Comparison of ENCODE assay signal across 1 cellular context in the genomic region with DNA sequence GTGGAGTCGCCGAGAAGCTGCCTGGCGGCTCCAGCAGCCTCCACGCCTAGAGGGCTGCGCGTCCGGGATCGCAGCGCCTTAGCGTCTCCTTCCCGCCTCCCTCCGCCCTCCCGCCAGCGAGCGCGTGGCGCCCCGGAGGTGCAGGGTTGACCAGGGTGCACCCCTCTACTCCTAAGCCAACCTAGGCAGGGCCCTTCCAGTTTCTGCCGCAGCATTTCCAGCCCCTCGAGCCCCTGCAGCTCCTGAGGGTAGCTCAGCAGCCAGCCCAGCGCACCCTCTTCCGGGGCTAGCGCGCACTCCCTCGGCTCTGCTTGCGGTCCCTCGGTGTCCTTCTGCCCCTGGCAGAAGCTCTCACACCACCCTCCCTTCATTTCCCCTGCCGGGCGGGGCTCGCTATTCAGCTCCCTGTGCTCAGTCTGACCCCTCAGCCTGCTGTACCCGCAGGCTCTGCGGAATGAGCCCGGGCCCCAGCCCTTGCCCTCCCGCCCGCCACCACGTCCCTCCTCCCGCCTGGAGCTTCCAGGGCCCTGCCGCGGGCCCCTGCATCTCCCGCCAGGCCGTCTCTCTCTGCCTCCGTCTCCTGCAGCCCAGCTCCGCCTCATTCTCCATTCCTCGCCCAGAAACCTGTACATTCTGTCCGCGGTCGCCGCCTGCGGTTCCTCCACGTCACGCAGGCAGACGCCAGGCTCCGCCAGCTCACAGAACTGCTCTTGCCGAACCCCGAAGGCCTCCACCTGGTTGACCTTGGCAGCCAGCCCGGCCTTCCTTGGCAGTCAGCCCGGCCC.
TF ChIP-seq lines count a peak whose summit lies in the region.

No MANE protein-coding gene starts in this region.

TF ChIP-seq in HepG2, 621 proteins besides CTCF, POLR2A, EP300 and RAD21 (continued from another document and continues in another):
- TF ChIP-seq, protein P1, sequence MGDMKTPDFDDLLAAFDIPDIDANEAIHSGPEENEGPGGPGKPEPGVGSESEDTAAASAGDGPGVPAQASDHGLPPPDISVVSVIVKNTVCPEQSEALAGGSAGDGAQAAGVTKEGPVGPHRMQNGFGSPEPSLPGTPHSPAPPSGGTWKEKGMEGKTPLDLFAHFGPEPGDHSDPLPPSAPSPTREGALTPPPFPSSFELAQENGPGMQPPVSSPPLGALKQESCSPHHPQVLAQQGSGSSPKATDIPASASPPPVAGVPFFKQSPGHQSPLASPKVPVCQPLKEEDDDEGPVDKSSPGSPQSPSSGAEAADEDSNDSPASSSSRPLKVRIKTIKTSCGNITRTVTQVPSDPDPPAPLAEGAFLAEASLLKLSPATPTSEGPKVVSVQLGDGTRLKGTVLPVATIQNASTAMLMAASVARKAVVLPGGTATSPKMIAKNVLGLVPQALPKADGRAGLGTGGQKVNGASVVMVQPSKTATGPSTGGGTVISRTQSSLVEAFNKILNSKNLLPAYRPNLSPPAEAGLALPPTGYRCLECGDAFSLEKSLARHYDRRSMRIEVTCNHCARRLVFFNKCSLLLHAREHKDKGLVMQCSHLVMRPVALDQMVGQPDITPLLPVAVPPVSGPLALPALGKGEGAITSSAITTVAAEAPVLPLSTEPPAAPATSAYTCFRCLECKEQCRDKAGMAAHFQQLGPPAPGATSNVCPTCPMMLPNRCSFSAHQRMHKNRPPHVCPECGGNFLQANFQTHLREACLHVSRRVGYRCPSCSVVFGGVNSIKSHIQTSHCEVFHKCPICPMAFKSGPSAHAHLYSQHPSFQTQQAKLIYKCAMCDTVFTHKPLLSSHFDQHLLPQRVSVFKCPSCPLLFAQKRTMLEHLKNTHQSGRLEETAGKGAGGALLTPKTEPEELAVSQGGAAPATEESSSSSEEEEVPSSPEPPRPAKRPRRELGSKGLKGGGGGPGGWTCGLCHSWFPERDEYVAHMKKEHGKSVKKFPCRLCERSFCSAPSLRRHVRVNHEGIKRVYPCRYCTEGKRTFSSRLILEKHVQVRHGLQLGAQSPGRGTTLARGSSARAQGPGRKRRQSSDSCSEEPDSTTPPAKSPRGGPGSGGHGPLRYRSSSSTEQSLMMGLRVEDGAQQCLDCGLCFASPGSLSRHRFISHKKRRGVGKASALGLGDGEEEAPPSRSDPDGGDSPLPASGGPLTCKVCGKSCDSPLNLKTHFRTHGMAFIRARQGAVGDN (CRISPR knock-in tag; IDR thresholded peaks at IDR 0.05), result peak; percentile 51
- TF ChIP-seq TAF15 (IDR thresholded peaks at IDR 0.05; ENCODE audit: low read depth, low read length, poor library complexity, severe bottlenecking), result no peak
- no peak for TF ChIP-seq MAZ (IDR thresholded peaks at IDR 0.05; ENCODE audit: borderline replicate concordance, low read depth, low read length)
- no peak for TF ChIP-seq MAZ (CRISPR knock-in tag; IDR thresholded peaks at IDR 0.05; ENCODE audit: low read depth)
- no peak for TF ChIP-seq SAP130 (CRISPR knock-in tag; IDR thresholded peaks at IDR 0.05; ENCODE audit: low read depth)
- no peak for TF ChIP-seq ZNF607 (CRISPR knock-in tag; IDR thresholded peaks at IDR 0.05; ENCODE audit: borderline replicate concordance)
- TF ChIP-seq FOXC1 (CRISPR knock-in tag; IDR thresholded peaks at IDR 0.05; ENCODE audit: borderline replicate concordance), result no peak
- no peak for TF ChIP-seq DNMT3B (CRISPR knock-in tag; conservative IDR thresholded peaks at IDR 0.05)
- 0 out of 2 replicates have a peak, but pooled peaks have one; percentile 17 for TF ChIP-seq ZBTB7B (CRISPR knock-in tag; IDR thresholded peaks at IDR 0.05)
- TF ChIP-seq POLR2G (IDR thresholded peaks at IDR 0.05; ENCODE audit: low read depth, low read length), result no peak
- no peak; the same call in 1 of the 2 replicates for TF ChIP-seq MTF2 (CRISPR knock-in tag; IDR thresholded peaks at IDR 0.05; ENCODE audit: borderline replicate concordance)
- 0 out of 2 replicates have a peak, but pooled peaks have one; percentile 19 for TF ChIP-seq HES4 (CRISPR knock-in tag; IDR thresholded peaks at IDR 0.05; ENCODE audit: borderline replicate concordance)
- TF ChIP-seq, protein P2, sequence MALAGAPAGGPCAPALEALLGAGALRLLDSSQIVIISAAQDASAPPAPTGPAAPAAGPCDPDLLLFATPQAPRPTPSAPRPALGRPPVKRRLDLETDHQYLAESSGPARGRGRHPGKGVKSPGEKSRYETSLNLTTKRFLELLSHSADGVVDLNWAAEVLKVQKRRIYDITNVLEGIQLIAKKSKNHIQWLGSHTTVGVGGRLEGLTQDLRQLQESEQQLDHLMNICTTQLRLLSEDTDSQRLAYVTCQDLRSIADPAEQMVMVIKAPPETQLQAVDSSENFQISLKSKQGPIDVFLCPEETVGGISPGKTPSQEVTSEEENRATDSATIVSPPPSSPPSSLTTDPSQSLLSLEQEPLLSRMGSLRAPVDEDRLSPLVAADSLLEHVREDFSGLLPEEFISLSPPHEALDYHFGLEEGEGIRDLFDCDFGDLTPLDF (CRISPR knock-in tag; IDR thresholded peaks at IDR 0.05), result no peak
- no peak for TF ChIP-seq ZNF430 (CRISPR knock-in tag; IDR thresholded peaks at IDR 0.05)
- no peak for TF ChIP-seq ZFAT (CRISPR knock-in tag; conservative IDR thresholded peaks at IDR 0.05)
- TF ChIP-seq, protein P3, sequence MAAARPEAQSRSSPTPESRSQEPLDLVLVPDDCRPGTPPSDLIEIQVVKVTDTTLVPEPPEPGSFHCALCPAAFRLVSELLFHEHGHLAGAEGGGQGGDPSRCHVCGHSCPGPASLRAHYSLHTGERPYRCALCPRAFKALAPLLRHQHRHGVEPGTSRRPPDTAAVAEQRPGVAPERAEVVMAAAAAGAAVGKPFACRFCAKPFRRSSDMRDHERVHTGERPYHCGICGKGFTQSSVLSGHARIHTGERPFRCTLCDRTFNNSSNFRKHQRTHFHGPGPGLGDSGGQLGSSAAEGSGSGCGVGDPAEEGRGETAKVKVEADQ (CRISPR knock-in tag; IDR thresholded peaks at IDR 0.05; ENCODE audit: borderline replicate concordance), result no peak
- TF ChIP-seq KLF9 (CRISPR knock-in tag; IDR thresholded peaks at IDR 0.05; ENCODE audit: low read depth), result no peak
- no peak for TF ChIP-seq ZNF557 (CRISPR knock-in tag; IDR thresholded peaks at IDR 0.05)
- no peak for TF ChIP-seq ETV5 (CRISPR knock-in tag; IDR thresholded peaks at IDR 0.05; ENCODE audit: borderline replicate concordance)
- TF ChIP-seq, protein P4, sequence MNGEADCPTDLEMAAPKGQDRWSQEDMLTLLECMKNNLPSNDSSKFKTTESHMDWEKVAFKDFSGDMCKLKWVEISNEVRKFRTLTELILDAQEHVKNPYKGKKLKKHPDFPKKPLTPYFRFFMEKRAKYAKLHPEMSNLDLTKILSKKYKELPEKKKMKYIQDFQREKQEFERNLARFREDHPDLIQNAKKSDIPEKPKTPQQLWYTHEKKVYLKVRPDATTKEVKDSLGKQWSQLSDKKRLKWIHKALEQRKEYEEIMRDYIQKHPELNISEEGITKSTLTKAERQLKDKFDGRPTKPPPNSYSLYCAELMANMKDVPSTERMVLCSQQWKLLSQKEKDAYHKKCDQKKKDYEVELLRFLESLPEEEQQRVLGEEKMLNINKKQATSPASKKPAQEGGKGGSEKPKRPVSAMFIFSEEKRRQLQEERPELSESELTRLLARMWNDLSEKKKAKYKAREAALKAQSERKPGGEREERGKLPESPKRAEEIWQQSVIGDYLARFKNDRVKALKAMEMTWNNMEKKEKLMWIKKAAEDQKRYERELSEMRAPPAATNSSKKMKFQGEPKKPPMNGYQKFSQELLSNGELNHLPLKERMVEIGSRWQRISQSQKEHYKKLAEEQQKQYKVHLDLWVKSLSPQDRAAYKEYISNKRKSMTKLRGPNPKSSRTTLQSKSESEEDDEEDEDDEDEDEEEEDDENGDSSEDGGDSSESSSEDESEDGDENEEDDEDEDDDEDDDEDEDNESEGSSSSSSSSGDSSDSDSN (CRISPR knock-in tag; IDR thresholded peaks at IDR 0.05), result peak; percentile 56
- TF ChIP-seq, protein P5, sequence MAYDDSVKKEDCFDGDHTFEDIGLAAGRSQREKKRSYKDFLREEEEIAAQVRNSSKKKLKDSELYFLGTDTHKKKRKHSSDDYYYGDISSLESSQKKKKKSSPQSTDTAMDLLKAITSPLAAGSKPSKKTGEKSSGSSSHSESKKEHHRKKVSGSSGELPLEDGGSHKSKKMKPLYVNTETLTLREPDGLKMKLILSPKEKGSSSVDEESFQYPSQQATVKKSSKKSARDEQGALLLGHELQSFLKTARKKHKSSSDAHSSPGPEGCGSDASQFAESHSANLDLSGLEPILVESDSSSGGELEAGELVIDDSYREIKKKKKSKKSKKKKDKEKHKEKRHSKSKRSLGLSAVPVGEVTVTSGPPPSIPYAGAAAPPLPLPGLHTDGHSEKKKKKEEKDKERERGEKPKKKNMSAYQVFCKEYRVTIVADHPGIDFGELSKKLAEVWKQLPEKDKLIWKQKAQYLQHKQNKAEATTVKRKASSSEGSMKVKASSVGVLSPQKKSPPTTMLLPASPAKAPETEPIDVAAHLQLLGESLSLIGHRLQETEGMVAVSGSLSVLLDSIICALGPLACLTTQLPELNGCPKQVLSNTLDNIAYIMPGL (CRISPR knock-in tag; IDR thresholded peaks at IDR 0.05; ENCODE audit: borderline replicate concordance in 1 of 2, low read depth in 1 of 2), result no peak
- no peak for TF ChIP-seq CBX2 (IDR thresholded peaks at IDR 0.05; ENCODE audit: low read depth, low read length)
- 0 out of 2 replicates have a peak, but pooled peaks have one; percentile 46 for TF ChIP-seq CBX2 (CRISPR knock-in tag; IDR thresholded peaks at IDR 0.05; ENCODE audit: low read depth)
- 0 out of 2 replicates have a peak, but pooled peaks have one; percentile 14 for TF ChIP-seq HOXA3 (CRISPR knock-in tag; IDR thresholded peaks at IDR 0.05)
- TF ChIP-seq ZNF121 (CRISPR knock-in tag; IDR thresholded peaks at IDR 0.05), result no peak
- TF ChIP-seq, protein P6, sequence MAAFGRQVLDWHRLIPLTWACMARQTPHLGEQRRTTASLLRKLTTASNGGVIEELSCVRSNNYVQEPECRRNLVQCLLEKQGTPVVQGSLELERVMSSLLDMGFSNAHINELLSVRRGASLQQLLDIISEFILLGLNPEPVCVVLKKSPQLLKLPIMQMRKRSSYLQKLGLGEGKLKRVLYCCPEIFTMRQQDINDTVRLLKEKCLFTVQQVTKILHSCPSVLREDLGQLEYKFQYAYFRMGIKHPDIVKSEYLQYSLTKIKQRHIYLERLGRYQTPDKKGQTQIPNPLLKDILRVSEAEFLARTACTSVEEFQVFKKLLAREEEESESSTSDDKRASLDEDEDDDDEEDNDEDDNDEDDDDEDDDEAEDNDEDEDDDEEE (CRISPR knock-in tag; IDR thresholded peaks at IDR 0.05), result no peak
- no peak for TF ChIP-seq ZNF30 (CRISPR knock-in tag; IDR thresholded peaks at IDR 0.05)
- TF ChIP-seq, protein P7, sequence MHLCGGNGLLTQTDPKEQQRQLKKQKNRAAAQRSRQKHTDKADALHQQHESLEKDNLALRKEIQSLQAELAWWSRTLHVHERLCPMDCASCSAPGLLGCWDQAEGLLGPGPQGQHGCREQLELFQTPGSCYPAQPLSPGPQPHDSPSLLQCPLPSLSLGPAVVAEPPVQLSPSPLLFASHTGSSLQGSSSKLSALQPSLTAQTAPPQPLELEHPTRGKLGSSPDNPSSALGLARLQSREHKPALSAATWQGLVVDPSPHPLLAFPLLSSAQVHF (CRISPR knock-in tag; IDR thresholded peaks at IDR 0.05), result no peak
- TF ChIP-seq, protein P8, sequence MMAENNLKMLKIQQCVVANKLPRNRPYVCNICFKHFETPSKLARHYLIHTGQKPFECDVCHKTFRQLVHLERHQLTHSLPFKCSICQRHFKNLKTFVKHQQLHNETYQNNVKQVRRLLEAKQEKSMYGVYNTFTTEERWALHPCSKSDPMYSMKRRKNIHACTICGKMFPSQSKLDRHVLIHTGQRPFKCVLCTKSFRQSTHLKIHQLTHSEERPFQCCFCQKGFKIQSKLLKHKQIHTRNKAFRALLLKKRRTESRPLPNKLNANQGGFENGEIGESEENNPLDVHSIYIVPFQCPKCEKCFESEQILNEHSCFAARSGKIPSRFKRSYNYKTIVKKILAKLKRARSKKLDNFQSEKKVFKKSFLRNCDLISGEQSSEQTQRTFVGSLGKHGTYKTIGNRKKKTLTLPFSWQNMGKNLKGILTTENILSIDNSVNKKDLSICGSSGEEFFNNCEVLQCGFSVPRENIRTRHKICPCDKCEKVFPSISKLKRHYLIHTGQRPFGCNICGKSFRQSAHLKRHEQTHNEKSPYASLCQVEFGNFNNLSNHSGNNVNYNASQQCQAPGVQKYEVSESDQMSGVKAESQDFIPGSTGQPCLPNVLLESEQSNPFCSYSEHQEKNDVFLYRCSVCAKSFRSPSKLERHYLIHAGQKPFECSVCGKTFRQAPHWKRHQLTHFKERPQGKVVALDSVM (CRISPR knock-in tag; IDR thresholded peaks at IDR 0.05), result peak; percentile 19; the same call in 1 of the 2 replicates
- TF ChIP-seq ISX (CRISPR knock-in tag; conservative IDR thresholded peaks at IDR 0.05), result no peak
- no peak for TF ChIP-seq ZNF569 (CRISPR knock-in tag; IDR thresholded peaks at IDR 0.05; ENCODE audit: borderline replicate concordance)
- TF ChIP-seq ZSCAN12 (CRISPR knock-in tag; IDR thresholded peaks at IDR 0.05), result no peak
- TF ChIP-seq YY1 (IDR thresholded peaks at IDR 0.05; ENCODE audit: insufficient read depth, insufficient replicate concordance, low read depth, low read length), result no peak
- TF ChIP-seq, protein P9, sequence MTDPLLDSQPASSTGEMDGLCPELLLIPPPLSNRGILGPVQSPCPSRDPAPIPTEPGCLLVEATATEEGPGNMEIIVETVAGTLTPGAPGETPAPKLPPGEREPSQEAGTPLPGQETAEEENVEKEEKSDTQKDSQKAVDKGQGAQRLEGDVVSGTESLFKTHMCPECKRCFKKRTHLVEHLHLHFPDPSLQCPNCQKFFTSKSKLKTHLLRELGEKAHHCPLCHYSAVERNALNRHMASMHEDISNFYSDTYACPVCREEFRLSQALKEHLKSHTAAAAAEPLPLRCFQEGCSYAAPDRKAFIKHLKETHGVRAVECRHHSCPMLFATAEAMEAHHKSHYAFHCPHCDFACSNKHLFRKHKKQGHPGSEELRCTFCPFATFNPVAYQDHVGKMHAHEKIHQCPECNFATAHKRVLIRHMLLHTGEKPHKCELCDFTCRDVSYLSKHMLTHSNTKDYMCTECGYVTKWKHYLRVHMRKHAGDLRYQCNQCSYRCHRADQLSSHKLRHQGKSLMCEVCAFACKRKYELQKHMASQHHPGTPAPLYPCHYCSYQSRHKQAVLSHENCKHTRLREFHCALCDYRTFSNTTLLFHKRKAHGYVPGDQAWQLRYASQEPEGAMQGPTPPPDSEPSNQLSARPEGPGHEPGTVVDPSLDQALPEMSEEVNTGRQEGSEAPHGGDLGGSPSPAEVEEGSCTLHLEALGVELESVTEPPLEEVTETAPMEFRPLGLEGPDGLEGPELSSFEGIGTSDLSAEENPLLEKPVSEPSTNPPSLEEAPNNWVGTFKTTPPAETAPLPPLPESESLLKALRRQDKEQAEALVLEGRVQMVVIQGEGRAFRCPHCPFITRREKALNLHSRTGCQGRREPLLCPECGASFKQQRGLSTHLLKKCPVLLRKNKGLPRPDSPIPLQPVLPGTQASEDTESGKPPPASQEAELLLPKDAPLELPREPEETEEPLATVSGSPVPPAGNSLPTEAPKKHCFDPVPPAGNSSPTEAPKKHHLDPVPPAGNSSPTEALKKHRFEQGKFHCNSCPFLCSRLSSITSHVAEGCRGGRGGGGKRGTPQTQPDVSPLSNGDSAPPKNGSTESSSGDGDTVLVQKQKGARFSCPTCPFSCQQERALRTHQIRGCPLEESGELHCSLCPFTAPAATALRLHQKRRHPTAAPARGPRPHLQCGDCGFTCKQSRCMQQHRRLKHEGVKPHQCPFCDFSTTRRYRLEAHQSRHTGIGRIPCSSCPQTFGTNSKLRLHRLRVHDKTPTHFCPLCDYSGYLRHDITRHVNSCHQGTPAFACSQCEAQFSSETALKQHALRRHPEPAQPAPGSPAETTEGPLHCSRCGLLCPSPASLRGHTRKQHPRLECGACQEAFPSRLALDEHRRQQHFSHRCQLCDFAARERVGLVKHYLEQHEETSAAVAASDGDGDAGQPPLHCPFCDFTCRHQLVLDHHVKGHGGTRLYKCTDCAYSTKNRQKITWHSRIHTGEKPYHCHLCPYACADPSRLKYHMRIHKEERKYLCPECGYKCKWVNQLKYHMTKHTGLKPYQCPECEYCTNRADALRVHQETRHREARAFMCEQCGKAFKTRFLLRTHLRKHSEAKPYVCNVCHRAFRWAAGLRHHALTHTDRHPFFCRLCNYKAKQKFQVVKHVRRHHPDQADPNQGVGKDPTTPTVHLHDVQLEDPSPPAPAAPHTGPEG (CRISPR knock-in tag; IDR thresholded peaks at IDR 0.05), result no peak
- no peak for TF ChIP-seq ZNF703 (CRISPR knock-in tag; IDR thresholded peaks at IDR 0.05; ENCODE audit: borderline replicate concordance)
